1 cellular context compared by ENCODE assay signal in the genomic region with DNA sequence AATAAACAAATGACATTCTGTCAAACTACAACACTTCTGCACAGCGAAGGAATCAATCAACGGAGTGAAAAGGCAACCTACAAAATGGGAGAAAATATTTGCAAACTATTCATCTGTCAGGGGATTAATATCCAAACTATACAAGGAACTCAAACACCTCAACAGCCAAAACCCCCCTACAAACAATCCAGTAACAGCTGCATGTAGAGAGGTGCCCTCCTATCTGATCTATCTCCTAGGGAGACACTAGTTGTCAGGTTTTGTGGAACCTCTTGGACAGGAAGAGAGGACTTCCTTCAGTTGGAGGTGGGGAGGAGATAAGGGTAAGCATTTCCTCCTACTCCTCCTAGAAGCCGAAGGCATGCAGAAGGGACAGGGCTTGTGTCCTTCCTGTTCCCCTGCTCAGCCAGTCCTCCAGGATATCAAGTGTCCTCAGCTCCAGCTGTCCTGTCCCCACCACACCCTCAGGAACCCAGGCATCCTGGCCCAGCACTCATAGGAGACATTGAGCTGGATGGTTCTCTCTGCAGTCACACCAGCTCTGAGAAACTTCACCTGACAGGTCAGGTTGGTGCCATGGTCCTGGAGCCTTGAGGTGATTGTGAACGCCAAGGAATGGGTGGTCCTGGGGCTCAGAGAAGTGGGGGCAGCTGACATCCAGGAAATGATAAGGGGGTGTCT.
TF ChIP-seq lines count a peak whose summit lies in the region.

No MANE protein-coding gene starts in this region.

TF ChIP-seq in K562, 482 proteins besides CTCF, POLR2A, EP300 and RAD21 (continued from another document and continues in another):
- TF ChIP-seq PCBP1 (IDR thresholded peaks at IDR 0.05; ENCODE audit: low read depth, low read length, poor library complexity, severe bottlenecking), result no peak
- TF ChIP-seq, protein P1, sequence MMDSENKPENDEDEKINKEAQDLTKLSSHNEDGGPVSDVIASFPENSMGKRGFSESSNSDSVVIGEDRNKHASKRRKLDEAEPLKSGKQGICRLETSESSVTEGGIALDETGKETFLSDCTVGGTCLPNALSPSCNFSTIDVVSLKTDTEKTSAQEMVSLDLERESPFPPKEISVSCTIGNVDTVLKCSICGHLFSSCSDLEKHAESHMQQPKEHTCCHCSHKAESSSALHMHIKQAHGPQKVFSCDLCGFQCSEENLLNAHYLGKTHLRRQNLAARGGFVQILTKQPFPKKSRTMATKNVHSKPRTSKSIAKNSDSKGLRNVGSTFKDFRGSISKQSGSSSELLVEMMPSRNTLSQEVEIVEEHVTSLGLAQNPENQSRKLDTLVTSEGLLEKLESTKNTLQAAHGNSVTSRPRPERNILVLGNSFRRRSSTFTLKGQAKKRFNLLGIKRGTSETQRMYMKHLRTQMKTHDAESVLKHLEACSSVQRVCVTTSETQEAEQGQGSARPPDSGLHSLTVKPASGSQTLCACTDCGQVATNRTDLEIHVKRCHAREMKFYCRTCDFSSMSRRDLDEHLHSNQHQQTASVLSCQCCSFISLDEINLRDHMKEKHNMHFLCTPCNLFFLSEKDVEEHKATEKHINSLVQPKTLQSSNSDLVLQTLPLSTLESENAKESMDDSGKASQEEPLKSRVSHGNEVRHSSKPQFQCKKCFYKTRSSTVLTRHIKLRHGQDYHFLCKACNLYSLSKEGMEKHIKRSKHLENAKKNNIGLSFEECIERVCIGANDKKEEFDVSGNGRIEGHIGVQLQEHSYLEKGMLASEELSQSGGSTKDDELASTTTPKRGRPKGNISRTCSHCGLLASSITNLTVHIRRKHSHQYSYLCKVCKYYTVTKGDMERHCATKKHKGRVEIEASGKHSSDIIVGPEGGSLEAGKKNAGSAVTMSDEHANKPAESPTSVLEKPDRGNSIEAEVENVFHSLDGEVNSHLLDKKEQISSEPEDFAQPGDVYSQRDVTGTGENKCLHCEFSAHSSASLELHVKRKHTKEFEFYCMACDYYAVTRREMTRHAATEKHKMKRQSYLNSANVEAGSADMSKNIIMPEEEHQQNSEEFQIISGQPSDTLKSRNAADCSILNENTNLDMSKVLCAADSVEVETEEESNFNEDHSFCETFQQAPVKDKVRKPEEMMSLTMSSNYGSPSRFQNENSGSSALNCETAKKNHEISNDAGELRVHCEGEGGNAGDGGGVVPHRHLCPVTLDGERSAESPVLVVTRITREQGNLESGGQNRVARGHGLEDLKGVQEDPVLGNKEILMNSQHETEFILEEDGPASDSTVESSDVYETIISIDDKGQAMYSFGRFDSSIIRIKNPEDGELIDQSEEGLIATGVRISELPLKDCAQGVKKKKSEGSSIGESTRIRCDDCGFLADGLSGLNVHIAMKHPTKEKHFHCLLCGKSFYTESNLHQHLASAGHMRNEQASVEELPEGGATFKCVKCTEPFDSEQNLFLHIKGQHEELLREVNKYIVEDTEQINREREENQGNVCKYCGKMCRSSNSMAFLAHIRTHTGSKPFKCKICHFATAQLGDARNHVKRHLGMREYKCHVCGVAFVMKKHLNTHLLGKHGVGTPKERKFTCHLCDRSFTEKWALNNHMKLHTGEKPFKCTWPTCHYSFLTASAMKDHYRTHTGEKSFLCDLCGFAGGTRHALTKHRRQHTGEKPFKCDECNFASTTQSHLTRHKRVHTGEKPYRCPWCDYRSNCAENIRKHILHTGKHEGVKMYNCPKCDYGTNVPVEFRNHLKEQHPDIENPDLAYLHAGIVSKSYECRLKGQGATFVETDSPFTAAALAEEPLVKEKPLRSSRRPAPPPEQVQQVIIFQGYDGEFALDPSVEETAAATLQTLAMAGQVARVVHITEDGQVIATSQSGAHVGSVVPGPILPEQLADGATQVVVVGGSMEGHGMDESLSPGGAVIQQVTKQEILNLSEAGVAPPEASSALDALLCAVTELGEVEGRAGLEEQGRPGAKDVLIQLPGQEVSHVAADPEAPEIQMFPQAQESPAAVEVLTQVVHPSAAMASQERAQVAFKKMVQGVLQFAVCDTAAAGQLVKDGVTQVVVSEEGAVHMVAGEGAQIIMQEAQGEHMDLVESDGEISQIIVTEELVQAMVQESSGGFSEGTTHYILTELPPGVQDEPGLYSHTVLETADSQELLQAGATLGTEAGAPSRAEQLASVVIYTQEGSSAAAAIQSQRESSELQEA (IDR thresholded peaks at IDR 0.05; ENCODE audit: low read depth), result no peak
- TF ChIP-seq KAT8 (IDR thresholded peaks at IDR 0.05; ENCODE audit: low read depth), result 0 out of 2 replicates have a peak, but pooled peaks have one; percentile 11
- TF ChIP-seq, protein P2, sequence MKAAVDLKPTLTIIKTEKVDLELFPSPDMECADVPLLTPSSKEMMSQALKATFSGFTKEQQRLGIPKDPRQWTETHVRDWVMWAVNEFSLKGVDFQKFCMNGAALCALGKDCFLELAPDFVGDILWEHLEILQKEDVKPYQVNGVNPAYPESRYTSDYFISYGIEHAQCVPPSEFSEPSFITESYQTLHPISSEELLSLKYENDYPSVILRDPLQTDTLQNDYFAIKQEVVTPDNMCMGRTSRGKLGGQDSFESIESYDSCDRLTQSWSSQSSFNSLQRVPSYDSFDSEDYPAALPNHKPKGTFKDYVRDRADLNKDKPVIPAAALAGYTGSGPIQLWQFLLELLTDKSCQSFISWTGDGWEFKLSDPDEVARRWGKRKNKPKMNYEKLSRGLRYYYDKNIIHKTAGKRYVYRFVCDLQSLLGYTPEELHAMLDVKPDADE (conservative IDR thresholded peaks at IDR 0.05; ENCODE audit: control insufficient read depth, low read depth, low read length), result peak; percentile 59; the same call in 1 of the 2 replicates
- no peak for TF ChIP-seq ZNF695 (CRISPR knock-in tag; IDR thresholded peaks at IDR 0.05)
- TF ChIP-seq, protein P3, sequence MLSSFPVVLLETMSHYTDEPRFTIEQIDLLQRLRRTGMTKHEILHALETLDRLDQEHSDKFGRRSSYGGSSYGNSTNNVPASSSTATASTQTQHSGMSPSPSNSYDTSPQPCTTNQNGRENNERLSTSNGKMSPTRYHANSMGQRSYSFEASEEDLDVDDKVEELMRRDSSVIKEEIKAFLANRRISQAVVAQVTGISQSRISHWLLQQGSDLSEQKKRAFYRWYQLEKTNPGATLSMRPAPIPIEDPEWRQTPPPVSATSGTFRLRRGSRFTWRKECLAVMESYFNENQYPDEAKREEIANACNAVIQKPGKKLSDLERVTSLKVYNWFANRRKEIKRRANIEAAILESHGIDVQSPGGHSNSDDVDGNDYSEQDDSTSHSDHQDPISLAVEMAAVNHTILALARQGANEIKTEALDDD (IDR thresholded peaks at IDR 0.05), result peak; percentile 78
- peak; percentile 88 to 90; a peak in 2 of 4 replicates for TF ChIP-seq SIN3A (IDR thresholded peaks at IDR 0.05; ENCODE audit: borderline replicate concordance in 2 of 2, control insufficient read depth in 1 of 2, low read depth in 2 of 2, low read length in 2 of 2)
- peak; percentile 91 for TF ChIP-seq GATA2 (CRISPR knock-in tag; IDR thresholded peaks at IDR 0.05)
- TF ChIP-seq EHMT2 (IDR thresholded peaks at IDR 0.05), result peak; percentile 68; the same call in 1 of the 2 replicates
- peak; percentile 88; the same call in 1 of the 2 replicates for TF ChIP-seq CBX1 (IDR thresholded peaks at IDR 0.05; ENCODE audit: low read depth)
- TF ChIP-seq, protein P4, sequence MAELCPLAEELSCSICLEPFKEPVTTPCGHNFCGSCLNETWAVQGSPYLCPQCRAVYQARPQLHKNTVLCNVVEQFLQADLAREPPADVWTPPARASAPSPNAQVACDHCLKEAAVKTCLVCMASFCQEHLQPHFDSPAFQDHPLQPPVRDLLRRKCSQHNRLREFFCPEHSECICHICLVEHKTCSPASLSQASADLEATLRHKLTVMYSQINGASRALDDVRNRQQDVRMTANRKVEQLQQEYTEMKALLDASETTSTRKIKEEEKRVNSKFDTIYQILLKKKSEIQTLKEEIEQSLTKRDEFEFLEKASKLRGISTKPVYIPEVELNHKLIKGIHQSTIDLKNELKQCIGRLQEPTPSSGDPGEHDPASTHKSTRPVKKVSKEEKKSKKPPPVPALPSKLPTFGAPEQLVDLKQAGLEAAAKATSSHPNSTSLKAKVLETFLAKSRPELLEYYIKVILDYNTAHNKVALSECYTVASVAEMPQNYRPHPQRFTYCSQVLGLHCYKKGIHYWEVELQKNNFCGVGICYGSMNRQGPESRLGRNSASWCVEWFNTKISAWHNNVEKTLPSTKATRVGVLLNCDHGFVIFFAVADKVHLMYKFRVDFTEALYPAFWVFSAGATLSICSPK (IDR thresholded peaks at IDR 0.05; ENCODE audit: borderline replicate concordance), result 0 out of 2 replicates have a peak, but pooled peaks have one; percentile 9
- peak; percentile 87 for TF ChIP-seq MTA3 (IDR thresholded peaks at IDR 0.05; ENCODE audit: borderline replicate concordance)
- 0 out of 2 replicates have a peak, but pooled peaks have one; percentile 36 for TF ChIP-seq HOXB6 (CRISPR knock-in tag; IDR thresholded peaks at IDR 0.05; ENCODE audit: borderline replicate concordance)
- TF ChIP-seq DPF2 (IDR thresholded peaks at IDR 0.05), result peak; percentile 84
- TF ChIP-seq, protein P5, sequence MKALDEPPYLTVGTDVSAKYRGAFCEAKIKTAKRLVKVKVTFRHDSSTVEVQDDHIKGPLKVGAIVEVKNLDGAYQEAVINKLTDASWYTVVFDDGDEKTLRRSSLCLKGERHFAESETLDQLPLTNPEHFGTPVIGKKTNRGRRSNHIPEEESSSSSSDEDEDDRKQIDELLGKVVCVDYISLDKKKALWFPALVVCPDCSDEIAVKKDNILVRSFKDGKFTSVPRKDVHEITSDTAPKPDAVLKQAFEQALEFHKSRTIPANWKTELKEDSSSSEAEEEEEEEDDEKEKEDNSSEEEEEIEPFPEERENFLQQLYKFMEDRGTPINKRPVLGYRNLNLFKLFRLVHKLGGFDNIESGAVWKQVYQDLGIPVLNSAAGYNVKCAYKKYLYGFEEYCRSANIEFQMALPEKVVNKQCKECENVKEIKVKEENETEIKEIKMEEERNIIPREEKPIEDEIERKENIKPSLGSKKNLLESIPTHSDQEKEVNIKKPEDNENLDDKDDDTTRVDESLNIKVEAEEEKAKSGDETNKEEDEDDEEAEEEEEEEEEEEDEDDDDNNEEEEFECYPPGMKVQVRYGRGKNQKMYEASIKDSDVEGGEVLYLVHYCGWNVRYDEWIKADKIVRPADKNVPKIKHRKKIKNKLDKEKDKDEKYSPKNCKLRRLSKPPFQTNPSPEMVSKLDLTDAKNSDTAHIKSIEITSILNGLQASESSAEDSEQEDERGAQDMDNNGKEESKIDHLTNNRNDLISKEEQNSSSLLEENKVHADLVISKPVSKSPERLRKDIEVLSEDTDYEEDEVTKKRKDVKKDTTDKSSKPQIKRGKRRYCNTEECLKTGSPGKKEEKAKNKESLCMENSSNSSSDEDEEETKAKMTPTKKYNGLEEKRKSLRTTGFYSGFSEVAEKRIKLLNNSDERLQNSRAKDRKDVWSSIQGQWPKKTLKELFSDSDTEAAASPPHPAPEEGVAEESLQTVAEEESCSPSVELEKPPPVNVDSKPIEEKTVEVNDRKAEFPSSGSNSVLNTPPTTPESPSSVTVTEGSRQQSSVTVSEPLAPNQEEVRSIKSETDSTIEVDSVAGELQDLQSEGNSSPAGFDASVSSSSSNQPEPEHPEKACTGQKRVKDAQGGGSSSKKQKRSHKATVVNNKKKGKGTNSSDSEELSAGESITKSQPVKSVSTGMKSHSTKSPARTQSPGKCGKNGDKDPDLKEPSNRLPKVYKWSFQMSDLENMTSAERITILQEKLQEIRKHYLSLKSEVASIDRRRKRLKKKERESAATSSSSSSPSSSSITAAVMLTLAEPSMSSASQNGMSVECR (CRISPR knock-in tag; IDR thresholded peaks at IDR 0.05), result peak; percentile 71; the same call in 1 of the 2 replicates
- peak in 1 of 2 experiments; percentile 86; a peak in 2 of 3 replicates for TF ChIP-seq CBX3 (IDR thresholded peaks at IDR 0.05; ENCODE audit: borderline replicate concordance in 1 of 2, low read length in 2 of 2)
- 0 out of 2 replicates have a peak, but pooled peaks have one; percentile 54 for TF ChIP-seq MTA1 (IDR thresholded peaks at IDR 0.05; ENCODE audit: borderline replicate concordance)
- peak; percentile 85; the same call in 1 of the 2 replicates for TF ChIP-seq SPI1 (IDR thresholded peaks at IDR 0.05; ENCODE audit: borderline replicate concordance, low read depth, low read length)
- peak; percentile 82 for TF ChIP-seq ARID1B (IDR thresholded peaks at IDR 0.05)
- peak; percentile 50 for TF ChIP-seq ZNF24 (IDR thresholded peaks at IDR 0.05)
- TF ChIP-seq, protein P6, sequence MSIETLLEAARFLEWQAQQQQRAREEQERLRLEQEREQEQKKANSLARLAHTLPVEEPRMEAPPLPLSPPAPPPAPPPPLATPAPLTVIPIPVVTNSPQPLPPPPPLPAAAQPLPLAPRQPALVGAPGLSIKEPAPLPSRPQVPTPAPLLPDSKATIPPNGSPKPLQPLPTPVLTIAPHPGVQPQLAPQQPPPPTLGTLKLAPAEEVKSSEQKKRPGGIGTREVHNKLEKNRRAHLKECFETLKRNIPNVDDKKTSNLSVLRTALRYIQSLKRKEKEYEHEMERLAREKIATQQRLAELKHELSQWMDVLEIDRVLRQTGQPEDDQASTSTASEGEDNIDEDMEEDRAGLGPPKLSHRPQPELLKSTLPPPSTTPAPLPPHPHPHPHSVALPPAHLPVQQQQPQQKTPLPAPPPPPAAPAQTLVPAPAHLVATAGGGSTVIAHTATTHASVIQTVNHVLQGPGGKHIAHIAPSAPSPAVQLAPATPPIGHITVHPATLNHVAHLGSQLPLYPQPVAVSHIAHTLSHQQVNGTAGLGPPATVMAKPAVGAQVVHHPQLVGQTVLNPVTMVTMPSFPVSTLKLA (conservative IDR thresholded peaks at IDR 0.05), result peak; percentile 66 to 84
- TF ChIP-seq PTRF (tag; IDR thresholded peaks at IDR 0.05), result no peak
- no peak for TF ChIP-seq DIDO1 (tag; IDR thresholded peaks at IDR 0.05; ENCODE audit: low read depth)
- TF ChIP-seq RB1 (IDR thresholded peaks at IDR 0.05; ENCODE audit: low read depth), result no peak; the same call in 1 of the 2 replicates
- peak; percentile 33; the same call in 1 of the 2 replicates for TF ChIP-seq PHF21A (IDR thresholded peaks at IDR 0.05; ENCODE audit: borderline replicate concordance, low read depth)
- peak; percentile 34; the same call in 1 of the 2 replicates for TF ChIP-seq FOXM1 (IDR thresholded peaks at IDR 0.05; ENCODE audit: low read depth)
- TF ChIP-seq FOXM1 (CRISPR knock-in tag; IDR thresholded peaks at IDR 0.05; ENCODE audit: low read depth), result no peak
- no peak for TF ChIP-seq ZNF41 (CRISPR knock-in tag; conservative IDR thresholded peaks at IDR 0.05)
- TF ChIP-seq TOE1 (IDR thresholded peaks at IDR 0.05; ENCODE audit: borderline replicate concordance), result peak; percentile 76; the same call in 1 of the 2 replicates
- TF ChIP-seq TOE1 (CRISPR knock-in tag; IDR thresholded peaks at IDR 0.05; ENCODE audit: borderline replicate concordance, low read depth), result no peak
- TF ChIP-seq CHD1 (IDR thresholded peaks at IDR 0.05; ENCODE audit: low read length), result peak; percentile 86
- peak; percentile 42 to 56; a peak in 1 of 4 replicates for TF ChIP-seq KDM1A (IDR thresholded peaks at IDR 0.05)
- no peak for TF ChIP-seq RBM17 (IDR thresholded peaks at IDR 0.05; ENCODE audit: borderline replicate concordance, low read depth, low read length)
- peak; percentile 59 for TF ChIP-seq NFIC (IDR thresholded peaks at IDR 0.05)
- TF ChIP-seq TBP (optimal IDR thresholded peaks at IDR 0.05; ENCODE audit: low read depth, low read length), result peak; percentile 87
